In the genomic region with DNA sequence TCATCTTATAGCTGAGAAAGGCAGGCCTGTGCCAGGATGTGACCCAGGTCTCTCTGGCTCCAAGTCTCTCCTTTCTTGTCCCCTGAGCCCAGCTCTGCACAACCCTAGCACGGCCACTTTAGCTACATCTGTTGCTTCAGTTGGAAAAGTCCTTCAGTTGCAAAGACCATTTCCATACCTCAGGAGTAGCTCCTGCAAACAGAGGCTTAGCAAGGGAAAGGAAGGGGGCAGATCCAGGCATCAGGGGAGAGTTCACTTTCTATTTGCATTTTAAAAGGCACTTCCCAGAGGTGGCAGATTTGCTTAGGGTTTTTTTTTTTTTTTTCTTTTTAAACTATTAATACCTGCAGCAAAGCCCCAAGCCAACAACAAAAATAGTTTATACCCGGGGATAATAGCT, we compare ENCODE assay signal across 1 cellular context.
TF ChIP-seq lines count a peak whose summit lies in the region.

No MANE protein-coding gene starts in this region.

TF ChIP-seq in HepG2, 621 proteins besides CTCF, POLR2A, EP300 and RAD21 (continued from another document):
- TF ChIP-seq, protein P1, sequence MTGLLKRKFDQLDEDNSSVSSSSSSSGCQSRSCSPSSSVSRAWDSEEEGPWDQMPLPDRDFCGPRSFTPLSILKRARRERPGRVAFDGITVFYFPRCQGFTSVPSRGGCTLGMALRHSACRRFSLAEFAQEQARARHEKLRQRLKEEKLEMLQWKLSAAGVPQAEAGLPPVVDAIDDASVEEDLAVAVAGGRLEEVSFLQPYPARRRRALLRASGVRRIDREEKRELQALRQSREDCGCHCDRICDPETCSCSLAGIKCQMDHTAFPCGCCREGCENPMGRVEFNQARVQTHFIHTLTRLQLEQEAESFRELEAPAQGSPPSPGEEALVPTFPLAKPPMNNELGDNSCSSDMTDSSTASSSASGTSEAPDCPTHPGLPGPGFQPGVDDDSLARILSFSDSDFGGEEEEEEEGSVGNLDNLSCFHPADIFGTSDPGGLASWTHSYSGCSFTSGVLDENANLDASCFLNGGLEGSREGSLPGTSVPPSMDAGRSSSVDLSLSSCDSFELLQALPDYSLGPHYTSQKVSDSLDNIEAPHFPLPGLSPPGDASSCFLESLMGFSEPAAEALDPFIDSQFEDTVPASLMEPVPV (CRISPR knock-in tag; IDR thresholded peaks at IDR 0.05), result no peak
- no peak for TF ChIP-seq MAFK (conservative IDR thresholded peaks at IDR 0.05 in 1 of 2, IDR thresholded peaks at IDR 0.05 in 1 of 2; ENCODE audit: low read length in 2 of 2)
- TF ChIP-seq GATA4 (IDR thresholded peaks at IDR 0.05; ENCODE audit: borderline replicate concordance, low read depth), result no peak
- TF ChIP-seq, protein P2, sequence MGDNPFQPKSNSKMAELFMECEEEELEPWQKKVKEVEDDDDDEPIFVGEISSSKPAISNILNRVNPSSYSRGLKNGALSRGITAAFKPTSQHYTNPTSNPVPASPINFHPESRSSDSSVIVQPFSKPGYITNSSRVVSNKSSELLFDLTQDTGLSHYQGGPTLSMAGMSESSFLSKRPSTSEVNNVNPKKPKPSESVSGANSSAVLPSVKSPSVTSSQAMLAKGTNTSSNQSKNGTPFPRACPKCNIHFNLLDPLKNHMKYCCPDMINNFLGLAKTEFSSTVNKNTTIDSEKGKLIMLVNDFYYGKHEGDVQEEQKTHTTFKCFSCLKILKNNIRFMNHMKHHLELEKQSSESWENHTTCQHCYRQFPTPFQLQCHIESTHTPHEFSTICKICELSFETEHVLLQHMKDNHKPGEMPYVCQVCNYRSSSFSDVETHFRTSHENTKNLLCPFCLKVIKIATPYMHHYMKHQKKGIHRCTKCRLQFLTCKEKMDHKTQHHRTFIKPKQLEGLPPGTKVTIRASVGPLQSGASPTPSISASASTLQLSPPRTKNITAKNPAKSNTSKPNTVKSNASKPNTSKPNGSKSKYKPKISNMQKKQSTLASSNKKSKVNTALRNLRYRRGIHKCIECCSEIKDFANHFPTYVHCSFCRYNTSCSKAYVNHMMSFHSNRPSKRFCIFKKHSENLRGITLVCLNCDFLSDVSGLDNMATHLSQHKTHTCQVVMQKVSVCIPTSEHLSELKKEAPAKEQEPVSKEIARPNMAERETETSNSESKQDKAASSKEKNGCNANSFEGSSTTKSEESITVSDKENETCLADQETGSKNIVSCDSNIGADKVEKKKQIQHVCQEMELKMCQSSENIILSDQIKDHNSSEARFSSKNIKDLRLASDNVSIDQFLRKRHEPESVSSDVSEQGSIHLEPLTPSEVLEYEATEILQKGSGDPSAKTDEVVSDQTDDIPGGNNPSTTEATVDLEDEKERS (CRISPR knock-in tag; IDR thresholded peaks at IDR 0.05), result no peak
- TF ChIP-seq, protein P3, sequence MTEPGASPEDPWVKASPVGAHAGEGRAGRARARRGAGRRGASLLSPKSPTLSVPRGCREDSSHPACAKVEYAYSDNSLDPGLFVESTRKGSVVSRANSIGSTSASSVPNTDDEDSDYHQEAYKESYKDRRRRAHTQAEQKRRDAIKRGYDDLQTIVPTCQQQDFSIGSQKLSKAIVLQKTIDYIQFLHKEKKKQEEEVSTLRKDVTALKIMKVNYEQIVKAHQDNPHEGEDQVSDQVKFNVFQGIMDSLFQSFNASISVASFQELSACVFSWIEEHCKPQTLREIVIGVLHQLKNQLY (CRISPR knock-in tag; IDR thresholded peaks at IDR 0.05), result no peak
- TF ChIP-seq ZFP1 (CRISPR knock-in tag; IDR thresholded peaks at IDR 0.05), result no peak
- no peak for TF ChIP-seq MED8 (CRISPR knock-in tag; IDR thresholded peaks at IDR 0.05; ENCODE audit: insufficient replicate concordance)
